Comparison of ENCODE assay signal across 1 cellular context in the genomic region with DNA sequence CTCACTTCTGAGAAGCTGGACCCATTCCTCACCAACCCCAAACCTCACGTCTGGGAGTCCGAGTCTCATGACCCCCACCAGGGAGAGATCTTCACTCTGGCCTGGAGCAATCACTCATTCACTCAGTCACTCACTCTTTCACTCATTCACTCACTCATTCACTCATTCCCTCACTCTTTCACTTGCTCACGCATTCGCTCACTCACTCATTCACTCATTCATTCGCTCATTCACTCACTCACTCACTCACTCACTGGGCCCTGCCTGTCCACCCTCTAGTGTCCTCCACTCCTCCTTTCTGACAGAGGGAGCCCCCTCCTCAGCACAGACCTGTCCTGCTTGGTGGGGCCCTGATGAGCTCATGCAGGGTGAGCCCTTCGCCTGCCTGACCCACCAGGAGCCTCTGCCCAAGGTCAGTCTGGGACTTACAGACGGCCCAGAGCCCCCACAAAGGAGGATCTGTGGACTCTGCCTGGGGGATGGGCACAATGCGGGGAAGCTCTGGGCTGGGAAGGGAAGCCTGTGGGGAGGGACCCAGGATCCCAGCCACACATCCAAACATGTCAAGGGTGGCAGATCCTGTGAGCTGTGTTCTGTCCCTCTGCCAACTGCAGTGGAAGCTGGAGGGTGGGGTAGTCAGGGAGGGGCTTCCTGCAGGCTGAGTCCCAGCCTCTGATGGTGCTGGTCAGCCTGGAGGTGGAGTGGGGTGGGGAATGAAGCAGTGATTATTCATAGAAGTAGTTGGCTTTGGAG.
TF ChIP-seq lines count a peak whose summit lies in the region.

No MANE protein-coding gene starts in this region.

TF ChIP-seq in HEK293, 187 proteins besides CTCF, POLR2A, EP300 and RAD21 (continued from another document):
- TF ChIP-seq, protein P1, sequence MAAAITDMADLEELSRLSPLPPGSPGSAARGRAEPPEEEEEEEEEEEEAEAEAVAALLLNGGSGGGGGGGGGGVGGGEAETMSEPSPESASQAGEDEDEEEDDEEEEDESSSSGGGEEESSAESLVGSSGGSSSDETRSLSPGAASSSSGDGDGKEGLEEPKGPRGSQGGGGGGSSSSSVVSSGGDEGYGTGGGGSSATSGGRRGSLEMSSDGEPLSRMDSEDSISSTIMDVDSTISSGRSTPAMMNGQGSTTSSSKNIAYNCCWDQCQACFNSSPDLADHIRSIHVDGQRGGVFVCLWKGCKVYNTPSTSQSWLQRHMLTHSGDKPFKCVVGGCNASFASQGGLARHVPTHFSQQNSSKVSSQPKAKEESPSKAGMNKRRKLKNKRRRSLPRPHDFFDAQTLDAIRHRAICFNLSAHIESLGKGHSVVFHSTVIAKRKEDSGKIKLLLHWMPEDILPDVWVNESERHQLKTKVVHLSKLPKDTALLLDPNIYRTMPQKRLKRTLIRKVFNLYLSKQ (tag by site-specific recombination; IDR thresholded peaks at IDR 0.05; ENCODE audit: borderline replicate concordance), result no peak
